8 cellular contexts compared by ENCODE assay signal in genomic region chr19:14249012-14249754, GRCh38. TPM values are rescaled to one million over a fixed set of nuclear protein-coding genes. Genes with fewer than 3 reads are reported as not detected.
DNase-seq lines count a peak whose midpoint lies in the region; ATAC-seq and TF ChIP-seq lines count a peak whose summit lies in the region.
"Not testable (repeated sequence)": the region's sequence is repeated elsewhere in the genome, so short reads cannot be mapped to it uniquely, and the experiment has no call there.

No MANE protein-coding gene starts in this region.

- DNase-seq in AG09309 (ENCODE audit: low read depth); Right ventricle myocardium superior: not testable (repeated sequence)
- DNase-seq in HCEC 1CT, result peak; percentile 5
- peak; percentile 83 for DNase-seq in NCI-H69 (lab: John Stamatoyannopoulos, UW)
- peak; percentile 39 for DNase-seq in activated CD4-positive, alpha-beta T cell treated with anti-CD3 and anti-CD28 coated beads for 48 hours
- DNase-seq in stimulated activated CD4-positive, alpha-beta T cell treated with anti-CD3 and anti-CD28 coated beads, Interleukin-2, amount 100 ng/mL, for 24 hours, result peak; percentile 26 to 33

- not testable (repeated sequence) for H3K27me3 ChIP-seq in muscle layer of duodenum (ENCODE audit: low read depth, low read length)

- H3K9me3 Mint-ChIP-seq in brain, result not testable (repeated sequence)

- not testable (repeated sequence) for H3K9me3 ChIP-seq in muscle layer of duodenum (ENCODE audit: control insufficient read depth in 1 of 2, low read length in 2 of 2)

- ATAC-seq in Right ventricle myocardium superior (ENCODE audit: poor library complexity), result peak; percentile 29

- H3K36me3 Mint-ChIP-seq in brain, result not testable (repeated sequence)

- not testable (repeated sequence) for H3K27ac ChIP-seq in muscle layer of duodenum (ENCODE audit: low read length)

- not testable (repeated sequence) for H3K36me3 ChIP-seq in muscle layer of duodenum (ENCODE audit: control insufficient read depth in 1 of 2, insufficient read depth in 2 of 2, low read length in 2 of 2)

- H3K4me3 ChIP-seq in AG09309 (ENCODE audit: control insufficient read depth, low read depth, low read length) (peak overlapping the region; percentile 46), muscle layer of duodenum (ENCODE audit: low read depth in 1 of 2, low read length in 2 of 2) (peak overlapping the region; percentile 16 to 66)

- not testable (repeated sequence) for TF ChIP-seq CTCF in AG09309 (IDR thresholded peaks at IDR 0.05; ENCODE audit: control insufficient read depth, insufficient read depth, low read depth, low read length, missing control alignments); brain (conservative IDR thresholded peaks at IDR 0.05)

- intact Hi-C loops in Right ventricle myocardium superior (cut with DNase I), result not testable (repeated sequence)

- not testable (repeated sequence) for H3K27me3 Mint-ChIP-seq in brain

- H3K4me1 Mint-ChIP-seq in brain, result peaks cover 38% of the 10 kb centered on the region

- H3K4me3 Mint-ChIP-seq in brain, result peak overlapping the region; percentile 73 to 80 (median 77)

- peak overlapping the region; percentile 57 to 97 (median 96) for H3K27ac Mint-ChIP-seq in brain

- not testable (repeated sequence) for H3K4me1 ChIP-seq in muscle layer of duodenum (ENCODE audit: control insufficient read depth in 1 of 2, insufficient read depth in 2 of 2, low read length in 2 of 2)

RNA-seq across cellular contexts. Expression of gene ADGRL1, which starts 43.2 kb away (rescaled TPM):
- polyA plus RNA-seq in brain (ENCODE audit: insufficient read depth, low read depth, low replicate concordance), result 78.5 TPM
- 20.0 TPM for total RNA-seq in Right ventricle myocardium superior
